8 cellular contexts compared by ENCODE assay signal in genomic region chr11:8913961-8914660, GRCh38. TPM values are rescaled to one million over a fixed set of nuclear protein-coding genes. Genes with fewer than 3 reads are reported as not detected.
A peak's percentile ranks its signal among the peaks of the same experiment; 100 is the strongest.
DNase-seq lines count a peak whose midpoint lies in the region; ATAC-seq and TF ChIP-seq lines count a peak whose summit lies in the region.
"Had no signal": no experiment of that assay in that cellular context is flagged by ENCODE, and none has a peak within 500 bp of the region (broad histone marks: within the 10 kb centered on the region; RNA-seq: fewer than 3 reads in every experiment).

No MANE protein-coding gene starts in this region.

- no peak for ATAC-seq in HG03175 (IDR thresholded peaks at IDR 0.05; ENCODE audit: unreplicated experiment)

- WGBS in liver = 43% methylated on average over 9 of the region's 9 CpGs

- H3K4me1 ChIP-seq in Karpas-422 (ENCODE audit: low read length) (peaks cover 30% of the 10 kb centered on the region), liver (ENCODE audit: control insufficient read depth in 4 of 4, insufficient read depth in 4 of 4, low read length in 3 of 4) (peaks cover 0 to 16% (median 12%) of the 10 kb centered on the region in 4 donors)

- DNase-seq in ELR (ENCODE audit: low read depth) (peak; percentile 59), Karpas-422 (peak; percentile 83), T-helper 9 cell (peak; percentile 22), brain microvascular endothelial cell (peak; percentile 36)
- peak; percentile 63 for DNase-seq in stimulated activated CD8-positive, alpha-beta memory T cell treated with anti-CD3 and anti-CD28 coated beads, Interleukin-4, amount 100 ng/mL, for 48 hours

- H4K20me1 ChIP-seq in Karpas-422 (ENCODE audit: insufficient read depth, low read depth, low read length) = no peaks in the 10 kb centered on the region

- no peaks in the 10 kb centered on the region for H3K27me3 ChIP-seq in Karpas-422 (ENCODE audit: low read length)
- H3K27me3 ChIP-seq in brain microvascular endothelial cell (replicated peaks) = no peaks in the 10 kb centered on the region
- no peaks in the 10 kb centered on the region for H3K27me3 ChIP-seq in liver (ENCODE audit: control insufficient read depth in 4 of 4, insufficient read depth in 4 of 4, low read length in 3 of 4)

- TF ChIP-seq CTCF in brain microvascular endothelial cell (IDR thresholded peaks at IDR 0.05; ENCODE audit: low read depth, low read length, missing control alignments) = peak; percentile 85
- TF ChIP-seq CTCF in liver (IDR thresholded peaks at IDR 0.05; ENCODE audit: low read depth, low read length, missing input control) = peak; percentile 32

- no peaks in the 10 kb centered on the region for H3K9me2 ChIP-seq in Karpas-422 (replicated peaks; ENCODE audit: insufficient read depth, low read length)

- H3K4me2 ChIP-seq in Karpas-422 (ENCODE audit: low read depth, low read length, poor library complexity, severe bottlenecking) = peak overlapping the region; percentile 64

- H3K36me3 ChIP-seq in Karpas-422 (ENCODE audit: insufficient read depth, low read length) (peaks cover 4% of the 10 kb centered on the region; the same call in 1 of the 2 replicates), brain microvascular endothelial cell (replicated peaks) (peaks cover 21% of the 10 kb centered on the region), liver (ENCODE audit: control insufficient read depth in 4 of 4, insufficient read depth in 3 of 4, low read depth in 1 of 4, low read length in 3 of 4) (peaks cover 1 to 23% (median 10%) of the 10 kb centered on the region in 4 donors)

- peak overlapping the region; percentile 46 for H3K9ac ChIP-seq in Karpas-422 (ENCODE audit: low read length)
- H3K9ac ChIP-seq in liver (ENCODE audit: low read depth in 1 of 2, low read length in 2 of 2) = peak overlapping the region; percentile 55 to 56

- H3K79me2 ChIP-seq in Karpas-422 (ENCODE audit: low read length) = peaks cover 9% of the 10 kb centered on the region; the same call in 1 of the 2 replicates

- H3K27ac ChIP-seq in Karpas-422 (ENCODE audit: low read length) (peak overlapping the region; percentile 35; the same call in 1 of the 2 replicates), brain microvascular endothelial cell (peak overlapping the region; percentile 20), liver (ENCODE audit: low read depth in 1 of 2, low read length in 2 of 2) (peak overlapping the region; percentile 31 to 52)

- in situ Hi-C loops in brain microvascular endothelial cell (cut with HindIII; ENCODE audit: low pct_ligation_motif_present, low sequenced_read_pairs) = no loop called here

- no peaks in the 10 kb centered on the region for H3K9me3 ChIP-seq in Karpas-422 (ENCODE audit: low read length)
- H3K9me3 ChIP-seq in liver (ENCODE audit: control insufficient read depth in 4 of 4, low read length in 3 of 4) = no peaks in the 10 kb centered on the region

- H2AFZ ChIP-seq in Karpas-422 (ENCODE audit: low read length) = peak overlapping the region; percentile 79

- TF ChIP-seq RAD21 in liver (IDR thresholded peaks at IDR 0.05) = peak; percentile 56 to 73

- H3K4me3 ChIP-seq in Karpas-422 (ENCODE audit: low read length) = peak overlapping the region; percentile 43
- H3K4me3 ChIP-seq in brain microvascular endothelial cell (ENCODE audit: low read depth, low read length) = peak overlapping the region; percentile 20
- H3K4me3 ChIP-seq in liver (ENCODE audit: low read depth in 1 of 3, low read length in 3 of 3) = peak overlapping the region in 1 of 3 donors; percentile 9

TF ChIP-seq in liver, 16 proteins besides CTCF, POLR2A, EP300 and RAD21:
- TF ChIP-seq NR2F2 (IDR thresholded peaks at IDR 0.05) (peak; percentile 30), FOXA2 (IDR thresholded peaks at IDR 0.05) (peak; percentile 4), HNF4G (IDR thresholded peaks at IDR 0.05) (no peak)

RNA-seq across cellular contexts. Expression of gene AKIP1, which starts 3.1 kb away (rescaled TPM):
- total RNA-seq in Karpas-422 (2014; rRNA removed; shearing (Covaris generic); ENCODE audit: low replicate concordance) = 15.1 and 16.1 TPM in 2 replicates
- total RNA-seq in liver = 10 to 100 TPM in 1 of 2 donors, 1 to 10 TPM in 1; 9.3 to 10.1 TPM
- 10 to 100 TPM in 1 of 2 donors, 1 to 10 TPM in 1; 9.7 to 12.3 TPM for polyA plus RNA-seq in liver

RNA-seq across cellular contexts. Expression of gene C11orf16, which starts 18.6 kb away (rescaled TPM):
- total RNA-seq in Karpas-422 (2014; rRNA removed; shearing (Covaris generic); ENCODE audit: low replicate concordance) = not detected in 2 replicates
- not detected for total RNA-seq in liver
- polyA plus RNA-seq in liver = not detected
- polyA plus RNA-seq: esophagus had no signal

RNA-seq across cellular contexts. Expression of gene ASCL3, which starts 28.7 kb away (rescaled TPM):
- not detected in 2 replicates for total RNA-seq in Karpas-422 (2014; rRNA removed; shearing (Covaris generic); ENCODE audit: low replicate concordance)
- not detected for total RNA-seq in liver
- not detected for polyA plus RNA-seq in liver
- polyA plus RNA-seq: esophagus had no signal

RNA-seq across cellular contexts. Expression of gene TMEM9B, which starts 50.1 kb away (rescaled TPM):
- total RNA-seq in Karpas-422 (2014; rRNA removed; shearing (Covaris generic); ENCODE audit: low replicate concordance) = 32.9 and 40.0 TPM in 2 replicates
- 10 to 100 TPM; 18.7 to 23.9 TPM for total RNA-seq in liver
- 10 to 100 TPM; 17.0 to 20.3 TPM for polyA plus RNA-seq in liver

Comparison
In these comparisons a context has a peak if more than half of its experiments do, and no peak if none do; other contexts are left out.
1. DNase-seq: peak in every context shown above with its lines; median percentile 83 in Karpas-422; 63 in stimulated activated CD8-positive, alpha-beta memory T cell treated with anti-CD3 and anti-CD28 coated beads, Interleukin-4, amount 100 ng/mL, for 48 hours; 59 in ELR; 36 in brain microvascular endothelial cell; 22 in T-helper 9 cell.